In the genomic region with DNA sequence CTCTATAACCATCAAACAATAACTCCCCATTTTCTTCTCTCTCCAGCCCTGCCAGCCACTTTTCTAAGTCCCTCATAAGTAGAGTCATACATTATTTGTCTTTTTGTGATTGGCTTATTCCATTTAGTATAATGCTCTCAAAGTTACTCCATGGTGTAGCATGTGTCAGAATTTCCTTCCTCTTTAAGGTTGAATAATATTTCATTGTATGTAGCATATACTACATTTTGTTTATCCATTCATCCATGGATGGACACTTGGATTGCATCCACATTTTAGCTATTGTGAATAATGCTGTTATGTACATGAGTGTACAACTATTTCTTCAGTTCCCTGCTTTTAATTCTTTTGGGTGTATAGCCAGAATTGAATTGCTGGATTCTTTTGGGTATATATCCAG, we compare ENCODE assay signal across 10 cellular contexts.
"Had no signal": no experiment of that assay in that cellular context is flagged by ENCODE, and none has a peak within 500 bp of the region (broad histone marks: within the 10 kb centered on the region; RNA-seq: fewer than 3 reads in every experiment).

No MANE protein-coding gene starts in this region.

- FAIRE-seq: HTR-8/SVneo had no signal

- H3K27ac Mint-ChIP-seq: HFFc6 had no signal

- H3K4me3 Mint-ChIP-seq: HFFc6 had no signal

- H3K4me1 ChIP-seq: HAP-1 had no signal

- H3K9ac ChIP-seq: GM23248 had no signal

- H3K27ac ChIP-seq: GM23248, HL-60 had no signal

- ATAC-seq: HCT116 had no signal

- H2AFZ ChIP-seq: GM23248 had no signal

- DNase-seq: GM23248, GOT3, H7, HFFc6, IMR-90, KBM-7 had no signal

- H3K36me3 ChIP-seq: HAP-1 had no signal

- H3K4me3 ChIP-seq: GM23248, HAP-1 had no signal
